ENCODE assay signal across 13 cellular contexts in genomic region chr20:3044336-3044965, GRCh38. TPM values are rescaled to one million over a fixed set of nuclear protein-coding genes. Genes with fewer than 3 reads are reported as not detected.
DNase-seq lines count a peak whose midpoint lies in the region; ATAC-seq and TF ChIP-seq lines count a peak whose summit lies in the region.
"Had no signal": no experiment of that assay in that cellular context is flagged by ENCODE, and none has a peak within 500 bp of the region (broad histone marks: within the 10 kb centered on the region; RNA-seq: fewer than 3 reads in every experiment).

No MANE protein-coding gene starts in this region.

- POLR2A ChIA-PET in RWPE1 (lab: Yijun Ruan, JAX; ENCODE audit: low non-redundant PET), result no interaction called here

- H3K27me3 ChIP-seq in lower lobe of right lung (ENCODE audit: low read depth), result no peaks in the 10 kb centered on the region
- no peaks in the 10 kb centered on the region for H3K27me3 ChIP-seq in stomach smooth muscle (ENCODE audit: control insufficient read depth in 1 of 2, insufficient read depth in 2 of 2, low read length in 2 of 2)
- H3K27me3 ChIP-seq: tibial artery had no signal

- H3K4me1 ChIP-seq in lower lobe of right lung (peaks cover 21% of the 10 kb centered on the region), stomach smooth muscle (ENCODE audit: control insufficient read depth, insufficient read depth, low read length) (peaks cover 40% of the 10 kb centered on the region)

- H3K27ac Mint-ChIP-seq in activated naive CD4-positive, alpha-beta T cell treated with anti-CD3 and anti-CD28 coated beads, Interleukin-2, amount 50 U/mL, for 24 hours, result no peak overlapping the region

- CTCF ChIA-PET in RWPE1 (lab: Yijun Ruan, JAX), result interaction anchor here (0.7 kb wide), 1 partner anchor 228 kb away, joined by 3 read pairs; no protein-coding TSS in a partner anchor

- H3K4me3 ChIP-seq in lower lobe of right lung, result peak overlapping the region; percentile 95
- H3K4me3 ChIP-seq in stomach smooth muscle (ENCODE audit: low read length in 2 of 2), result no peak overlapping the region

- H3K36me3 Mint-ChIP-seq in activated naive CD4-positive, alpha-beta T cell treated with anti-CD3 and anti-CD28 coated beads, Interleukin-2, amount 50 U/mL, for 24 hours, result peaks cover 8% of the 10 kb centered on the region

- H3K27ac ChIP-seq in RWPE1 (peak overlapping the region; percentile 80), lower lobe of right lung (peak overlapping the region; percentile 87), stomach smooth muscle (ENCODE audit: low read length) (peak overlapping the region; percentile 81)

- H3K27me3 Mint-ChIP-seq in activated naive CD4-positive, alpha-beta T cell treated with anti-CD3 and anti-CD28 coated beads, Interleukin-2, amount 50 U/mL, for 24 hours, result no peaks in the 10 kb centered on the region

- H3K9me3 ChIP-seq in lower lobe of right lung (no peaks in the 10 kb centered on the region), stomach smooth muscle (ENCODE audit: control insufficient read depth in 2 of 2, low read length in 2 of 2) (no peaks in the 10 kb centered on the region)
- H3K9me3 ChIP-seq: tibial artery had no signal

- intact Hi-C loops in lower lobe of right lung (cut with DNase I), result no loop called here

- ATAC-seq in lower lobe of right lung, result no peak
- ATAC-seq in GM19023 (IDR thresholded peaks at IDR 0.05; ENCODE audit: unreplicated experiment), result no peak

- H3K4me3 Mint-ChIP-seq in activated naive CD4-positive, alpha-beta T cell treated with anti-CD3 and anti-CD28 coated beads, Interleukin-2, amount 50 U/mL, for 24 hours, result peak overlapping the region; percentile 15

- H3K9me3 Mint-ChIP-seq in activated naive CD4-positive, alpha-beta T cell treated with anti-CD3 and anti-CD28 coated beads, Interleukin-2, amount 50 U/mL, for 24 hours, result no peaks in the 10 kb centered on the region

- peaks cover 16% of the 10 kb centered on the region for H3K4me1 Mint-ChIP-seq in activated naive CD4-positive, alpha-beta T cell treated with anti-CD3 and anti-CD28 coated beads, Interleukin-2, amount 50 U/mL, for 24 hours

- H3K9ac ChIP-seq in stomach smooth muscle (ENCODE audit: low read length in 2 of 2), result no peak overlapping the region

- H3K36me3 ChIP-seq in lower lobe of right lung (peaks cover 32% of the 10 kb centered on the region), stomach smooth muscle (ENCODE audit: control insufficient read depth in 2 of 2, insufficient read depth in 2 of 2, low read length in 2 of 2) (peaks cover 6 to 24% of the 10 kb centered on the region in 2 donors)

- TF ChIP-seq CTCF in RWPE1 (conservative IDR thresholded peaks at IDR 0.05; ENCODE audit: low read depth), result no peak
- TF ChIP-seq CTCF in lower lobe of right lung (IDR thresholded peaks at IDR 0.05), result no peak

- DNase-seq in activated naive CD4-positive, alpha-beta T cell treated with Interleukin-2 at 50 U/mL for 16 hours, result no peak
- DNase-seq in RWPE1 (ENCODE audit: low spot score) (no peak), lower lobe of right lung (no peak), LoVo (ENCODE audit: low spot score) (no peak), DMS 273 (lab: John Stamatoyannopoulos, UW; ENCODE audit: unreplicated experiment) (no peak)
- DNase-seq: activated gamma-delta T cell treated with Interleukin-2 at 50 U/mL for 16 hours, KBM-7, tibial artery had no signal

RNA-seq across cellular contexts. Expression of gene GNRH2, which starts 1.0 kb away (rescaled TPM):
- total RNA-seq in lower lobe of right lung, result not detected
- total RNA-seq: kidney epithelial cell, pulmonary artery endothelial cell had no signal

RNA-seq across cellular contexts. Expression of gene MRPS26, which starts 1.4 kb away (rescaled TPM):
- 31.0 TPM for total RNA-seq in lower lobe of right lung

RNA-seq across cellular contexts. Expression of gene OXT, which starts 27.0 kb away (rescaled TPM):
- not detected for total RNA-seq in lower lobe of right lung
- total RNA-seq: kidney epithelial cell, pulmonary artery endothelial cell had no signal

RNA-seq across cellular contexts. Expression of gene AVP, which starts 40.1 kb away (rescaled TPM):
- not detected for total RNA-seq in lower lobe of right lung
- total RNA-seq: kidney epithelial cell, pulmonary artery endothelial cell had no signal
